ENCODE assay signal across 8 cellular contexts in genomic region chr13:26557051-26557392, GRCh38. TPM values are rescaled to one million over a fixed set of nuclear protein-coding genes. Genes with fewer than 3 reads are reported as not detected.
A peak's percentile ranks its signal among the peaks of the same experiment; 100 is the strongest.
DNase-seq lines count a peak whose midpoint lies in the region; ATAC-seq and TF ChIP-seq lines count a peak whose summit lies in the region.

No MANE protein-coding gene starts in this region.

- H2AFZ ChIP-seq in IMR-90 (replicated peaks; ENCODE audit: low read length, poor library complexity): peak overlapping the region; percentile 99

- H3K9me1 ChIP-seq in IMR-90 (ENCODE audit: insufficient read depth, low read length): peaks cover 13% of the 10 kb centered on the region

- peak overlapping the region; percentile 51 for H3K9ac ChIP-seq in IMR-90 (ENCODE audit: low read depth, low read length)

- no peak overlapping the region for H3K56ac ChIP-seq in IMR-90 (ENCODE audit: extremely low read depth, insufficient read depth, low read length)

- no peak overlapping the region for H3K18ac ChIP-seq in IMR-90 (ENCODE audit: low read depth, low read length)

- peak overlapping the region; percentile 51 for H3K4me3 ChIP-seq in IMR-90 (ENCODE audit: insufficient read depth, low read depth, low read length)
- peak overlapping the region in 3 of 4 donors; percentile 57 to 86 (median 70) for H3K4me3 ChIP-seq in esophagus squamous epithelium
- peak overlapping the region; percentile 47 to 69 (median 58) for H3K4me3 ChIP-seq in gastrocnemius medialis

- H3K27ac ChIP-seq in IMR-90 (ENCODE audit: insufficient read depth, low read length) (no peak overlapping the region), esophagus squamous epithelium (peak overlapping the region in 1 of 4 donors; percentile 84), gastrocnemius medialis (no peak overlapping the region)

- peak overlapping the region; percentile 6; the same call in 1 of the 2 replicates for H2BK120ac ChIP-seq in IMR-90 (ENCODE audit: low read depth, low read length)

- H2AK9ac ChIP-seq in IMR-90 (replicated peaks; ENCODE audit: low read depth, low read length, poor library complexity): peak overlapping the region; percentile 85

- H2BK5ac ChIP-seq in IMR-90 (ENCODE audit: low read depth, low read length, poor library complexity, severe bottlenecking): no peak overlapping the region

- no TSS peak for BruUV-seq in IMR-90 (replicated peaks; lab: Mats Ljungman, UMichigan)

- TF ChIP-seq CTCF in IMR-90 (conservative IDR thresholded peaks at IDR 0.05; ENCODE audit: low read depth, low read length) (no peak), esophagus squamous epithelium (IDR thresholded peaks at IDR 0.05) (no peak), gastrocnemius medialis (IDR thresholded peaks at IDR 0.05 in 4 of 5, conservative IDR thresholded peaks at IDR 0.05 in 1 of 5) (no peak)

- H4K8ac ChIP-seq in IMR-90 (ENCODE audit: low read depth in 2 of 2, low read length in 2 of 2): peak overlapping the region; percentile 58 to 87; a peak in 2 of 4 replicates

- intact Hi-C loops in IMR-90 (cut with micrococcal nuclease): loop anchor here (5.0 kb wide), 3 partner anchors 60 to 140 kb away; no protein-coding TSS in a partner anchor
- intact Hi-C loops in esophagus squamous epithelium (cut with DNase I): loop anchor here (5.0 kb wide), 1 partner anchor 370 kb away; no protein-coding TSS in a partner anchor
- intact Hi-C loops in gastrocnemius medialis (cut with DNase I; ENCODE audit: low total_unique reads): loop anchor here (1.0 to 10.0 kb wide), 3 partner anchors 45 to 371 kb away; partner anchors contain the start of gene CDK8
- intact Hi-C loops in posterior cingulate gyrus (cut with DNase I): loop anchor here (5.0 kb wide), 1 partner anchor 50 kb away; no protein-coding TSS in a partner anchor

- POLR2A ChIA-PET in IMR-90 (lab: Charles Lee; ENCODE audit: unreplicated experiment): interaction anchor here (0.6 to 1.1 kb wide), 3 partner anchors 20 to 62 kb away, joined by 3 read pairs; no protein-coding TSS in a partner anchor

- no peaks in the 10 kb centered on the region for H3K36me3 ChIP-seq in IMR-90 (ENCODE audit: control insufficient read depth, insufficient read depth, low read length)
- H3K36me3 ChIP-seq in esophagus squamous epithelium: no peaks in the 10 kb centered on the region
- no peaks in the 10 kb centered on the region for H3K36me3 ChIP-seq in gastrocnemius medialis

- H3K79me1 ChIP-seq in IMR-90 (ENCODE audit: low read depth in 1 of 2, low read length in 2 of 2): peaks cover 15 to 34% of the 10 kb centered on the region in 2 experiments

- peak overlapping the region; percentile 33; the same call in 1 of the 2 replicates for H4K5ac ChIP-seq in IMR-90 (ENCODE audit: low read depth, low read length)

- H2AK5ac ChIP-seq in IMR-90 (ENCODE audit: low read depth, low read length): no peak overlapping the region

- H3K23ac ChIP-seq in IMR-90 (ENCODE audit: low read depth, low read length): 0 out of 2 replicates have a peak overlapping the region, but pooled peaks have one; percentile 82

- H4K20me1 ChIP-seq in IMR-90 (ENCODE audit: insufficient read depth, low read length): peaks cover 13% of the 10 kb centered on the region

- TF ChIP-seq POLR2A in IMR-90 (IDR thresholded peaks at IDR 0.05; ENCODE audit: low read depth, low read length) (no peak), esophagus squamous epithelium (IDR thresholded peaks at IDR 0.05) (no peak), gastrocnemius medialis (IDR thresholded peaks at IDR 0.05) (no peak)

- WGBS in IMR-90 (ENCODE audit: extremely low coverage in 2 of 2, insufficient read length in 1 of 2), 2 experiments: 0% methylated on average over 1 of the region's 3 CpGs; no CpG with 5 or more reads in 1 of the 2 experiments
- 0 to 4% methylated on average over 3 of the region's 3 CpGs for WGBS in esophagus squamous epithelium, 2 donors

- H4K91ac ChIP-seq in IMR-90 (ENCODE audit: insufficient read depth, low read depth, low read length): peak overlapping the region; percentile 73

- 0 out of 2 replicates have a peak overlapping the region, but pooled peaks have one; percentile 25 for H2BK20ac ChIP-seq in IMR-90 (ENCODE audit: low read depth, low read length)

- H3K27me3 ChIP-seq in IMR-90 (ENCODE audit: control insufficient read depth, insufficient read depth, low read length) (peaks cover 7% of the 10 kb centered on the region), esophagus squamous epithelium (peaks cover 0 to 23% (median under 1%) of the 10 kb centered on the region in 4 donors), gastrocnemius medialis (peaks cover 0 to 3% (median 0%) of the 10 kb centered on the region in 3 donors)

- H2BK15ac ChIP-seq in IMR-90 (ENCODE audit: low read depth, low read length): peak overlapping the region; percentile 93

- dilution Hi-C loops in IMR-90 (cut with HindIII; ENCODE audit: low sequenced_read_pairs, unreplicated experiment): no loop called here

- ATAC-seq in GM21619 (IDR thresholded peaks at IDR 0.05; ENCODE audit: unreplicated experiment) (peak; percentile 28), IMR-90 (ENCODE audit: low read depth) (peak; percentile 0; the same call in 1 of the 2 replicates), gastrocnemius medialis (peak; percentile 44 to 55), GM21360 (IDR thresholded peaks at IDR 0.05; ENCODE audit: unreplicated experiment) (no peak)

- no peak for TF ChIP-seq RAD21 in IMR-90 (IDR thresholded peaks at IDR 0.05; ENCODE audit: low read length)

- H3K9me3 ChIP-seq in IMR-90 (ENCODE audit: control insufficient read depth, insufficient read depth, low read length): peaks cover 2% of the 10 kb centered on the region
- H3K9me3 ChIP-seq in esophagus squamous epithelium: no peaks in the 10 kb centered on the region
- H3K9me3 ChIP-seq in gastrocnemius medialis: no peaks in the 10 kb centered on the region

- H3K14ac ChIP-seq in IMR-90 (replicated peaks; ENCODE audit: low read depth, low read length): no peak overlapping the region

- peak overlapping the region; percentile 80 for H3K4ac ChIP-seq in IMR-90 (ENCODE audit: low read depth, low read length)

- H3K4me2 ChIP-seq in IMR-90 (ENCODE audit: low read depth, low read length): peak overlapping the region; percentile 93

- H3K4me1 ChIP-seq in IMR-90 (ENCODE audit: control insufficient read depth, insufficient read depth, low read length): peaks cover 11% of the 10 kb centered on the region
- peaks cover 2 to 25% (median 7%) of the 10 kb centered on the region in 3 donors for H3K4me1 ChIP-seq in esophagus squamous epithelium
- peaks cover 0 to 12% of the 10 kb centered on the region in 2 donors for H3K4me1 ChIP-seq in gastrocnemius medialis

- DNase-seq in IMR-90 (no peak), esophagus squamous epithelium (lab: John Stamatoyannopoulos, UW) (no peak), gastrocnemius medialis (no peak), posterior cingulate gyrus (no peak), middle frontal gyrus (ENCODE audit: extremely low spot score, low spot score) (no peak)
- DNase-seq in stimulated activated CD4-positive, alpha-beta T cell treated with anti-CD3 and anti-CD28 coated beads, Interleukin-4, amount 100 ng/mL, for 24 hours: no peak

- CTCF ChIA-PET in IMR-90 (lab: Yijun Ruan, JAX): no interaction called here

- in situ Hi-C loops in IMR-90 (cut with MboI; ENCODE audit: low sequenced_read_pairs) (no loop called here), gastrocnemius medialis (cut with MboI; ENCODE audit: low sequenced_read_pairs in 4 of 4) (no loop called here)

TF ChIP-seq in IMR-90, 13 proteins besides CTCF, POLR2A, EP300 and RAD21:
- TF ChIP-seq MXI1 (IDR thresholded peaks at IDR 0.05; ENCODE audit: borderline replicate concordance, low read depth, low read length): no peak
- TF ChIP-seq RFX5 (IDR thresholded peaks at IDR 0.05; ENCODE audit: low read depth, low read length): no peak
- no peak for TF ChIP-seq BHLHE40 (IDR thresholded peaks at IDR 0.05; ENCODE audit: low read depth, low read length)

RNA-seq across cellular contexts. Expression of gene WASF3, which starts 0.5 kb away (rescaled TPM):
- 4.3 and 5.8 TPM in 2 replicates for total RNA-seq in IMR-90 (2012; rRNA removed)
- 10.5 and 11.4 TPM in 2 replicates for polyA plus RNA-seq in IMR-90 (2012; rRNA removed)
- polyA plus RNA-seq in IMR-90 (2012; cell fraction: cytosol; rRNA removed): 5.8 and 6.7 TPM in 2 replicates
- 13.3 and 26.5 TPM in 2 replicates for polyA plus RNA-seq in IMR-90 (2012; cell fraction: nucleus; rRNA removed; ENCODE audit: low replicate concordance)
- 10 to 100 TPM in 1 of 4 donors, 1 to 10 TPM in 3; 1.4 to 13.9 (median 2.8) TPM for total RNA-seq in esophagus squamous epithelium
- total RNA-seq in gastrocnemius medialis: 10 to 100 TPM in 1 of 4 donors, 1 to 10 TPM in 3; 5.4 to 11.6 (median 7.6) TPM
